ENCODE assay signal across 1 cellular context in the genomic region with DNA sequence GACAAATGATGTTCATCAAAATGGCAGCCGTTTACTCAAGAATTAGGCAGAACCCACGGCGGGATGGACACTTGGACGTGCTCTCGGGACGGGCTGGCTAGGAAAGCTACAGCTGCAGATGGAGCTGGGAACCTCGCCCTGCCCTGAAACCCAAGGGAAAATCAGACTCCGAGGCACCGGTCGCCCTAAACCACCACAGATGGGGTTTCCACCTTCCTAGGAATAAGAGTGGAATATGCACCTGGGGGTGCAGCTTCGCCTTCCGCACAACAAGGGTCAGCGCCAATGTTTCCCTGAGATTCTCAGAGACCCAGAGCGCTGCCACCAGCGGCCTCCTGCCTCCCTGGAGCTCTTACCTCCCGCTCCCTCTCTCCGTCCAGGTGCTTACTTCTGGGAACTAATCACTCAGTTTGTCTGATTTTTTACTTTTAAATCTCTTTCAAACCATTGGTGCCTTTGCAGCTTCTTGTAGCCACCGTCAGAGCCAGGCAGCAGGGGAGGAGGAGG.
A peak's percentile ranks its signal among the peaks of the same experiment; 100 is the strongest.
TF ChIP-seq lines count a peak whose summit lies in the region.

No MANE protein-coding gene starts in this region.

TF ChIP-seq in HepG2, 621 proteins besides CTCF, POLR2A, EP300 and RAD21 (continued from another document):
- TF ChIP-seq, protein P1, sequence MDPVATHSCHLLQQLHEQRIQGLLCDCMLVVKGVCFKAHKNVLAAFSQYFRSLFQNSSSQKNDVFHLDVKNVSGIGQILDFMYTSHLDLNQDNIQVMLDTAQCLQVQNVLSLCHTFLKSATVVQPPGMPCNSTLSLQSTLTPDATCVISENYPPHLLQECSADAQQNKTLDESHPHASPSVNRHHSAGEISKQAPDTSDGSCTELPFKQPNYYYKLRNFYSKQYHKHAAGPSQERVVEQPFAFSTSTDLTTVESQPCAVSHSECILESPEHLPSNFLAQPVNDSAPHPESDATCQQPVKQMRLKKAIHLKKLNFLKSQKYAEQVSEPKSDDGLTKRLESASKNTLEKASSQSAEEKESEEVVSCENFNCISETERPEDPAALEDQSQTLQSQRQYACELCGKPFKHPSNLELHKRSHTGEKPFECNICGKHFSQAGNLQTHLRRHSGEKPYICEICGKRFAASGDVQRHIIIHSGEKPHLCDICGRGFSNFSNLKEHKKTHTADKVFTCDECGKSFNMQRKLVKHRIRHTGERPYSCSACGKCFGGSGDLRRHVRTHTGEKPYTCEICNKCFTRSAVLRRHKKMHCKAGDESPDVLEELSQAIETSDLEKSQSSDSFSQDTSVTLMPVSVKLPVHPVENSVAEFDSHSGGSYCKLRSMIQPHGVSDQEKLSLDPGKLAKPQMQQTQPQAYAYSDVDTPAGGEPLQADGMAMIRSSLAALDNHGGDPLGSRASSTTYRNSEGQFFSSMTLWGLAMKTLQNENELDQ (CRISPR knock-in tag; IDR thresholded peaks at IDR 0.05; ENCODE audit: borderline replicate concordance) = no peak
- TF ChIP-seq, protein P2, sequence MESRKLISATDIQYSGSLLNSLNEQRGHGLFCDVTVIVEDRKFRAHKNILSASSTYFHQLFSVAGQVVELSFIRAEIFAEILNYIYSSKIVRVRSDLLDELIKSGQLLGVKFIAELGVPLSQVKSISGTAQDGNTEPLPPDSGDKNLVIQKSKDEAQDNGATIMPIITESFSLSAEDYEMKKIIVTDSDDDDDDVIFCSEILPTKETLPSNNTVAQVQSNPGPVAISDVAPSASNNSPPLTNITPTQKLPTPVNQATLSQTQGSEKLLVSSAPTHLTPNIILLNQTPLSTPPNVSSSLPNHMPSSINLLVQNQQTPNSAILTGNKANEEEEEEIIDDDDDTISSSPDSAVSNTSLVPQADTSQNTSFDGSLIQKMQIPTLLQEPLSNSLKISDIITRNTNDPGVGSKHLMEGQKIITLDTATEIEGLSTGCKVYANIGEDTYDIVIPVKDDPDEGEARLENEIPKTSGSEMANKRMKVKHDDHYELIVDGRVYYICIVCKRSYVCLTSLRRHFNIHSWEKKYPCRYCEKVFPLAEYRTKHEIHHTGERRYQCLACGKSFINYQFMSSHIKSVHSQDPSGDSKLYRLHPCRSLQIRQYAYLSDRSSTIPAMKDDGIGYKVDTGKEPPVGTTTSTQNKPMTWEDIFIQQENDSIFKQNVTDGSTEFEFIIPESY (CRISPR knock-in tag; IDR thresholded peaks at IDR 0.05) = peak; percentile 80; the same call in 1 of the 2 replicates
- TF ChIP-seq NFE2 (CRISPR knock-in tag; IDR thresholded peaks at IDR 0.05) (no peak), ETV5 (CRISPR knock-in tag; IDR thresholded peaks at IDR 0.05; ENCODE audit: borderline replicate concordance) (no peak)
